Comparison of ENCODE assay signal across 8 cellular contexts in genomic region chr6:7188492-7188891, GRCh38.
A peak's percentile ranks its signal among the peaks of the same experiment; 100 is the strongest.
DNase-seq lines count a peak whose midpoint lies in the region; ATAC-seq and TF ChIP-seq lines count a peak whose summit lies in the region.

No MANE protein-coding gene starts in this region.

- POLR2A ChIA-PET in WTC11 (lab: Charles Lee), result interaction anchor here (0.5 kb wide), 1 partner anchor 14 kb away, joined by 4 read pairs; no protein-coding TSS in a partner anchor

- DNase-seq in WTC11 (ENCODE audit: low spot score), result no peak
- no peak for DNase-seq in middle frontal gyrus (ENCODE audit: extremely low spot score, low spot score)
- DNase-seq in NCI-H510A treated with DMSO at 0.1 percent for 48 hours (lab: John Stamatoyannopoulos, UW), result no peak
- DNase-seq in occipital lobe (lab: John Stamatoyannopoulos, UW), result no peak
- DNase-seq in psoas muscle, result no peak

- no peak overlapping the region for H3K4me3 ChIP-seq in BLaER1 treated with 17β-estradiol and CSF1 and Interleukin-3, amounts not matched to agents 10 nM and 100 nM
- no peak overlapping the region for H3K4me3 ChIP-seq in psoas muscle

- CTCF ChIA-PET in WTC11 (lab: Charles Lee), result no interaction called here

- no peaks in the 10 kb centered on the region for H3K4me1 Mint-ChIP-seq in WTC11

- intact Hi-C loops in psoas muscle (cut with DNase I), result no loop called here

- ATAC-seq in GM19351 (IDR thresholded peaks at IDR 0.05; ENCODE audit: unreplicated experiment) (peak; percentile 98), HG03064 (IDR thresholded peaks at IDR 0.05; ENCODE audit: low read depth, unreplicated experiment) (peak; percentile 94), WTC11 (no peak), psoas muscle (no peak)

- H3K9me3 Mint-ChIP-seq in WTC11, result no peaks in the 10 kb centered on the region

- peak overlapping the region in 4 of 11 experiments; percentile 46 to 57 (median 50); a peak in 7 of 22 replicates for H3K9ac ChIP-seq in BLaER1 treated with 17β-estradiol and CSF1 and Interleukin-3, amounts not matched to agents 10 nM and 100 nM

- H3K27me3 ChIP-seq in BLaER1 treated with 17β-estradiol and CSF1 and Interleukin-3, amounts not matched to agents 10 nM and 100 nM, result no peaks in the 10 kb centered on the region
- no peaks in the 10 kb centered on the region for H3K27me3 ChIP-seq in psoas muscle (ENCODE audit: insufficient read depth in 3 of 3, low read length in 2 of 3)

- peak overlapping the region in 7 of 11 experiments; percentile 5 to 78 (median 67); a peak in 12 of 22 replicates for H3K27ac ChIP-seq in BLaER1 treated with 17β-estradiol and CSF1 and Interleukin-3, amounts not matched to agents 10 nM and 100 nM
- no peak overlapping the region for H3K27ac ChIP-seq in psoas muscle

- WGBS in psoas muscle, 3 donors, result 84 to 91% (median 86%) methylated on average over 5 of the region's 5 CpGs

- no peak overlapping the region for H3K4me3 Mint-ChIP-seq in WTC11

- peaks cover 89 to 99% (median 93%) of the 10 kb centered on the region in 11 experiments for H3K36me3 ChIP-seq in BLaER1 treated with 17β-estradiol and CSF1 and Interleukin-3, amounts not matched to agents 10 nM and 100 nM
- peaks cover 5 to 95% of the 10 kb centered on the region in 2 donors for H3K36me3 ChIP-seq in psoas muscle (ENCODE audit: insufficient read depth in 1 of 2, low read depth in 1 of 2)

- H3K36me3 Mint-ChIP-seq in WTC11, result peaks cover 55% of the 10 kb centered on the region

- H3K4me1 ChIP-seq in BLaER1 treated with 17β-estradiol and CSF1 and Interleukin-3, amounts not matched to agents 10 nM and 100 nM, result peaks cover 0 to 74% (median 20%) of the 10 kb centered on the region in 10 experiments; a peak in 14 of 20 replicates
- H3K4me1 ChIP-seq in psoas muscle, result no peaks in the 10 kb centered on the region

- TF ChIP-seq CTCF in WTC11 (IDR thresholded peaks at IDR 0.05) (no peak), psoas muscle (IDR thresholded peaks at IDR 0.05) (no peak)

- H3K27me3 Mint-ChIP-seq in WTC11 (ENCODE audit: low read depth), result no peaks in the 10 kb centered on the region

- H3K4me2 ChIP-seq in BLaER1 treated with 17β-estradiol and CSF1 and Interleukin-3, amounts not matched to agents 10 nM and 100 nM, result peak overlapping the region in 7 of 11 experiments; percentile 12 to 97 (median 72); a peak in 13 of 22 replicates

- 0 out of 2 replicates have a peak overlapping the region, but pooled peaks have one; percentile 9 for H3K27ac Mint-ChIP-seq in WTC11

- no peaks in the 10 kb centered on the region for H3K9me3 ChIP-seq in BLaER1 treated with 17β-estradiol and CSF1 and Interleukin-3, amounts not matched to agents 10 nM and 100 nM (replicated peaks in 1 of 11)
- no peaks in the 10 kb centered on the region for H3K9me3 ChIP-seq in psoas muscle

- H4K20me1 ChIP-seq in BLaER1 treated with 17β-estradiol and CSF1 and Interleukin-3, amounts not matched to agents 10 nM and 100 nM, result peaks cover 3 to 32% (median 13%) of the 10 kb centered on the region in 11 experiments; a peak in 14 of 22 replicates

TF ChIP-seq in WTC11, 78 proteins besides CTCF, POLR2A, EP300 and RAD21:
- TF ChIP-seq, protein P1, sequence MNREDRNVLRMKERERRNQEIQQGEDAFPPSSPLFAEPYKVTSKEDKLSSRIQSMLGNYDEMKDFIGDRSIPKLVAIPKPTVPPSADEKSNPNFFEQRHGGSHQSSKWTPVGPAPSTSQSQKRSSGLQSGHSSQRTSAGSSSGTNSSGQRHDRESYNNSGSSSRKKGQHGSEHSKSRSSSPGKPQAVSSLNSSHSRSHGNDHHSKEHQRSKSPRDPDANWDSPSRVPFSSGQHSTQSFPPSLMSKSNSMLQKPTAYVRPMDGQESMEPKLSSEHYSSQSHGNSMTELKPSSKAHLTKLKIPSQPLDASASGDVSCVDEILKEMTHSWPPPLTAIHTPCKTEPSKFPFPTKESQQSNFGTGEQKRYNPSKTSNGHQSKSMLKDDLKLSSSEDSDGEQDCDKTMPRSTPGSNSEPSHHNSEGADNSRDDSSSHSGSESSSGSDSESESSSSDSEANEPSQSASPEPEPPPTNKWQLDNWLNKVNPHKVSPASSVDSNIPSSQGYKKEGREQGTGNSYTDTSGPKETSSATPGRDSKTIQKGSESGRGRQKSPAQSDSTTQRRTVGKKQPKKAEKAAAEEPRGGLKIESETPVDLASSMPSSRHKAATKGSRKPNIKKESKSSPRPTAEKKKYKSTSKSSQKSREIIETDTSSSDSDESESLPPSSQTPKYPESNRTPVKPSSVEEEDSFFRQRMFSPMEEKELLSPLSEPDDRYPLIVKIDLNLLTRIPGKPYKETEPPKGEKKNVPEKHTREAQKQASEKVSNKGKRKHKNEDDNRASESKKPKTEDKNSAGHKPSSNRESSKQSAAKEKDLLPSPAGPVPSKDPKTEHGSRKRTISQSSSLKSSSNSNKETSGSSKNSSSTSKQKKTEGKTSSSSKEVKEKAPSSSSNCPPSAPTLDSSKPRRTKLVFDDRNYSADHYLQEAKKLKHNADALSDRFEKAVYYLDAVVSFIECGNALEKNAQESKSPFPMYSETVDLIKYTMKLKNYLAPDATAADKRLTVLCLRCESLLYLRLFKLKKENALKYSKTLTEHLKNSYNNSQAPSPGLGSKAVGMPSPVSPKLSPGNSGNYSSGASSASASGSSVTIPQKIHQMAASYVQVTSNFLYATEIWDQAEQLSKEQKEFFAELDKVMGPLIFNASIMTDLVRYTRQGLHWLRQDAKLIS (CRISPR knock-in tag; IDR thresholded peaks at IDR 0.05; ENCODE audit: borderline replicate concordance), result no peak
- TF ChIP-seq USF2 (CRISPR knock-in tag; IDR thresholded peaks at IDR 0.05) (no peak), CREB1 (CRISPR knock-in tag; IDR thresholded peaks at IDR 0.05) (no peak)
- TF ChIP-seq, protein P2, sequence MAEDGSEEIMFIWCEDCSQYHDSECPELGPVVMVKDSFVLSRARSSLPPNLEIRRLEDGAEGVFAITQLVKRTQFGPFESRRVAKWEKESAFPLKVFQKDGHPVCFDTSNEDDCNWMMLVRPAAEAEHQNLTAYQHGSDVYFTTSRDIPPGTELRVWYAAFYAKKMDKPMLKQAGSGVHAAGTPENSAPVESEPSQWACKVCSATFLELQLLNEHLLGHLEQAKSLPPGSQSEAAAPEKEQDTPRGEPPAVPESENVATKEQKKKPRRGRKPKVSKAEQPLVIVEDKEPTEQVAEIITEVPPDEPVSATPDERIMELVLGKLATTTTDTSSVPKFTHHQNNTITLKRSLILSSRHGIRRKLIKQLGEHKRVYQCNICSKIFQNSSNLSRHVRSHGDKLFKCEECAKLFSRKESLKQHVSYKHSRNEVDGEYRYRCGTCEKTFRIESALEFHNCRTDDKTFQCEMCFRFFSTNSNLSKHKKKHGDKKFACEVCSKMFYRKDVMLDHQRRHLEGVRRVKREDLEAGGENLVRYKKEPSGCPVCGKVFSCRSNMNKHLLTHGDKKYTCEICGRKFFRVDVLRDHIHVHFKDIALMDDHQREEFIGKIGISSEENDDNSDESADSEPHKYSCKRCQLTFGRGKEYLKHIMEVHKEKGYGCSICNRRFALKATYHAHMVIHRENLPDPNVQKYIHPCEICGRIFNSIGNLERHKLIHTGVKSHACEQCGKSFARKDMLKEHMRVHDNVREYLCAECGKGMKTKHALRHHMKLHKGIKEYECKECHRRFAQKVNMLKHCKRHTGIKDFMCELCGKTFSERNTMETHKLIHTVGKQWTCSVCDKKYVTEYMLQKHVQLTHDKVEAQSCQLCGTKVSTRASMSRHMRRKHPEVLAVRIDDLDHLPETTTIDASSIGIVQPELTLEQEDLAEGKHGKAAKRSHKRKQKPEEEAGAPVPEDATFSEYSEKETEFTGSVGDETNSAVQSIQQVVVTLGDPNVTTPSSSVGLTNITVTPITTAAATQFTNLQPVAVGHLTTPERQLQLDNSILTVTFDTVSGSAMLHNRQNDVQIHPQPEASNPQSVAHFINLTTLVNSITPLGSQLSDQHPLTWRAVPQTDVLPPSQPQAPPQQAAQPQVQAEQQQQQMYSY (CRISPR knock-in tag; IDR thresholded peaks at IDR 0.05), result no peak
TF ChIP-seq in WTC11: peak in this region for 0.

Comparison
In these comparisons a context has a peak if more than half of its experiments do, and no peak if none do; other contexts are left out.
1. ATAC-seq: peak in GM19351 (single experiment) and HG03064 (single experiment); none in WTC11 (single experiment) and psoas muscle (0 of 4).